Comparison of ENCODE assay signal across 20 cellular contexts in genomic region chr1:151860504-151861187, GRCh38. TPM values are rescaled to one million over a fixed set of nuclear protein-coding genes. Genes with fewer than 3 reads are reported as not detected.
A peak's percentile ranks its signal among the peaks of the same experiment; 100 is the strongest.
DNase-seq lines count a peak whose midpoint lies in the region; ATAC-seq and TF ChIP-seq lines count a peak whose summit lies in the region.
"Had no signal": no experiment of that assay in that cellular context is flagged by ENCODE, and none has a peak within 500 bp of the region (broad histone marks: within the 10 kb centered on the region; RNA-seq: fewer than 3 reads in every experiment).

No MANE protein-coding gene starts in this region.

- no peaks in the 10 kb centered on the region for H3K36me3 ChIP-seq in PC-9 (ENCODE audit: low read depth)
- H3K36me3 ChIP-seq in iPS-15b (ENCODE audit: control insufficient read depth, insufficient read depth, low read length): no peaks in the 10 kb centered on the region
- H3K36me3 ChIP-seq in trophoblast cell (ENCODE audit: control insufficient read depth in 1 of 2, insufficient read depth in 2 of 2, low read length in 2 of 2): no peaks in the 10 kb centered on the region

- H3K27me3 Mint-ChIP-seq in immature natural killer cell (ENCODE audit: low read depth in 3 of 3): peaks cover 0 to 2% (median 0%) of the 10 kb centered on the region in 3 donors
- H3K27me3 Mint-ChIP-seq: CD4-positive, alpha-beta T cell had no signal

- H3K4me3 ChIP-seq in PC-9 (no peak overlapping the region), iPS-15b (ENCODE audit: low read depth, low read length) (peak overlapping the region; percentile 16), trophoblast cell (ENCODE audit: low read depth, low read length) (no peak overlapping the region)
- H3K4me3 ChIP-seq: GM12878 had no signal

- H4K8ac ChIP-seq in trophoblast cell (ENCODE audit: low read depth, low read length): peak overlapping the region; percentile 72

- no peak for ATAC-seq in GM18873 (IDR thresholded peaks at IDR 0.05; ENCODE audit: low FRiP score, unreplicated experiment)

- no peaks in the 10 kb centered on the region for H3K4me1 Mint-ChIP-seq in immature natural killer cell

- H4K20me1 ChIP-seq in PC-9 (ENCODE audit: insufficient read depth): no peaks in the 10 kb centered on the region

- CTCF ChIA-PET in PC-9 (lab: Charles Lee): no interaction called here

- peak overlapping the region; percentile 97 for H2BK12ac ChIP-seq in trophoblast cell (ENCODE audit: low read length)

- H2AK5ac ChIP-seq in trophoblast cell (ENCODE audit: low read length): peak overlapping the region; percentile 98

- no peak overlapping the region for H3K9ac ChIP-seq in iPS-15b (ENCODE audit: low read depth, low read length)
- no peak overlapping the region for H3K9ac ChIP-seq in trophoblast cell (ENCODE audit: low read length)

- POLR2A ChIA-PET in PC-9 (lab: Charles Lee; ENCODE audit: unreplicated experiment): no interaction called here

- WGBS in trophoblast cell (ENCODE audit: extremely low coverage, insufficient coverage, insufficient read length): no CpG with 5 or more reads among the region's 7 CpGs

- no peak overlapping the region for H3K27ac ChIP-seq in PC-9
- H3K27ac ChIP-seq in trophoblast cell (ENCODE audit: low read depth, low read length): peak overlapping the region; percentile 60
- H3K27ac ChIP-seq: HL-60 had no signal

- H3K23ac ChIP-seq in trophoblast cell (ENCODE audit: low read length): no peak overlapping the region

- H3K27ac Mint-ChIP-seq in immature natural killer cell: no peak overlapping the region
- H3K27ac Mint-ChIP-seq: CD4-positive, alpha-beta T cell had no signal

- peaks cover 22% of the 10 kb centered on the region for H3K79me1 ChIP-seq in trophoblast cell (ENCODE audit: low read length)

- no peaks in the 10 kb centered on the region for H3K9me2 ChIP-seq in PC-9 (ENCODE audit: insufficient read depth)

- H3K27me3 ChIP-seq in PC-9 (ENCODE audit: insufficient read depth, low read depth) (no peaks in the 10 kb centered on the region), iPS-15b (ENCODE audit: control insufficient read depth, insufficient read depth, low read length) (peaks cover 61% of the 10 kb centered on the region), trophoblast cell (ENCODE audit: insufficient read depth, low read length) (no peaks in the 10 kb centered on the region)

- H3K36me3 Mint-ChIP-seq in immature natural killer cell: no peaks in the 10 kb centered on the region

- peak overlapping the region; percentile 93 for H3K14ac ChIP-seq in trophoblast cell (ENCODE audit: low read length)

- peak overlapping the region; percentile 97 for H4K91ac ChIP-seq in trophoblast cell (ENCODE audit: low read depth, low read length)

- intact Hi-C loops in PC-9 (cut with micrococcal nuclease; ENCODE audit: unreplicated experiment): no loop called here

- no peaks in the 10 kb centered on the region for H3K9me3 ChIP-seq in PC-9 (ENCODE audit: insufficient read depth, low read depth)
- H3K9me3 ChIP-seq in iPS-15b (ENCODE audit: control insufficient read depth, insufficient read depth, low read length): no peaks in the 10 kb centered on the region
- H3K9me3 ChIP-seq in trophoblast cell (ENCODE audit: insufficient read depth, low read depth, low read length): no peaks in the 10 kb centered on the region

- peak overlapping the region; percentile 52 for H4K12ac ChIP-seq in trophoblast cell (ENCODE audit: low read depth, low read length)

- H3K4me2 ChIP-seq in PC-9 (0 out of 2 replicates have a peak overlapping the region, but pooled peaks have one; percentile 13), trophoblast cell (ENCODE audit: low read length) (peak overlapping the region; percentile 23)

- DNase-seq in ELF-1 (ENCODE audit: low read depth, low spot score): peak; percentile 94
- no peak for DNase-seq in PC-9
- DNase-seq in trophoblast cell: peak; percentile 85 to 94
- no peak for DNase-seq in immature natural killer cell
- no peak for DNase-seq in NCI-H2029 treated with DMSO at 0.1 percent for 48 hours (lab: John Stamatoyannopoulos, UW)
- DNase-seq in NCI-H1436 (lab: John Stamatoyannopoulos, UW): no peak
- DNase-seq: Calu3; CD4-positive, alpha-beta T cell; KG1; NCI-H1048; NCI-H446; NCI-H748 treated with DMSO at 0.1 percent for 48 hours; SHP77 had no signal

- H2BK5ac ChIP-seq in trophoblast cell (ENCODE audit: low read depth, low read length, poor library complexity): peak overlapping the region; percentile 85

- no TSS peak for BruUV-seq in PC-9 (replicated peaks; lab: Mats Ljungman, UMichigan)

- H3K4me1 ChIP-seq in PC-9 (replicated peaks; ENCODE audit: insufficient read depth) (0 out of 2 replicates have a peak, but pooled peaks cover 7% of the 10 kb centered on the region), iPS-15b (ENCODE audit: control insufficient read depth, insufficient read depth, low read length) (peaks cover 16% of the 10 kb centered on the region), trophoblast cell (ENCODE audit: control insufficient read depth in 1 of 2, insufficient read depth in 2 of 2, low read length in 2 of 2) (peaks cover 31 to 32% of the 10 kb centered on the region in 2 experiments)

- H3K79me2 ChIP-seq in PC-9 (ENCODE audit: low read depth) (no peaks in the 10 kb centered on the region), trophoblast cell (ENCODE audit: control insufficient read depth, insufficient read depth, low read length, poor library complexity) (peaks cover 4% of the 10 kb centered on the region)

- H2BK120ac ChIP-seq in trophoblast cell (ENCODE audit: insufficient read depth, low read length, poor library complexity): peak overlapping the region; percentile 88

- H3K9me3 Mint-ChIP-seq in immature natural killer cell: peaks cover 0 to 1% (median 0%) of the 10 kb centered on the region in 6 donors
- H3K9me3 Mint-ChIP-seq: CD4-positive, alpha-beta T cell had no signal

- H3K18ac ChIP-seq in trophoblast cell (ENCODE audit: low read length): peak overlapping the region; percentile 80

- no peak overlapping the region; the same call in 1 of the 2 replicates for H2AFZ ChIP-seq in PC-9
- peak overlapping the region; percentile 48 for H2AFZ ChIP-seq in trophoblast cell (ENCODE audit: insufficient read depth, low read length, poor library complexity)

- H3K4me3 Mint-ChIP-seq in immature natural killer cell: no peak overlapping the region
- H3K4me3 Mint-ChIP-seq: CD4-positive, alpha-beta T cell had no signal

- no peaks in the 10 kb centered on the region for H3F3A ChIP-seq in PC-9 (ENCODE audit: insufficient read depth, low read depth)

- no peak for TF ChIP-seq CTCF in PC-9 (conservative IDR thresholded peaks at IDR 0.05)

- peak overlapping the region; percentile 61 for H3K4ac ChIP-seq in trophoblast cell (ENCODE audit: low read depth, low read length)

RNA-seq across cellular contexts. Expression of gene THEM5, which starts 7.1 kb away (rescaled TPM):
- total RNA-seq in PC-9 (2021): not detected in 2 replicates
- polyA plus RNA-seq in trophoblast cell (2013): 9.2 and 11.3 TPM in 2 replicates
- under 1 TPM in 1 of 3 donors, not detected in 2; 0.56 TPM for polyA plus RNA-seq in immature natural killer cell
- total RNA-seq: A673; Calu3; CD4-positive, alpha-beta T cell; G401; GM12878; M059J had no signal

RNA-seq across cellular contexts. Expression of gene C2CD4D, which starts 21.0 kb away (rescaled TPM):
- 1.4 and 1.5 TPM in 2 replicates for total RNA-seq in PC-9 (2021)
- polyA plus RNA-seq in trophoblast cell (2013): 1.8 and 2.0 TPM in 2 replicates
- polyA plus RNA-seq in immature natural killer cell: under 1 TPM; 0.22 to 0.52 (median 0.32) TPM
- total RNA-seq: A673, G401, M059J had no signal

RNA-seq across cellular contexts. Expression of gene RORC, which starts 29.0 kb away (rescaled TPM):
- 0.35 and 0.70 TPM in 2 replicates for total RNA-seq in PC-9 (2021)
- polyA plus RNA-seq in trophoblast cell (2013): 0.03 TPM in 2 replicates
- polyA plus RNA-seq in immature natural killer cell: 1 to 10 TPM in 2 of 3 donors, under 1 TPM in 1; 0.40 to 1.6 (median 1.4) TPM
- total RNA-seq: A673, G401, GM12878, M059J had no signal
- polyA plus RNA-seq: GM12878 had no signal

RNA-seq across cellular contexts. Expression of gene THEM4, which starts 48.7 kb away (rescaled TPM):
- 24.1 and 41.4 TPM in 2 replicates for total RNA-seq in PC-9 (2021)
- polyA plus RNA-seq in trophoblast cell (2013): 5.0 and 5.5 TPM in 2 replicates
- polyA plus RNA-seq in immature natural killer cell: 10 to 100 TPM; 29.9 to 38.1 (median 36.7) TPM
- total RNA-seq: G401 had no signal

RNA-seq across cellular contexts. Expression of gene LINGO4, which starts 55.4 kb away (rescaled TPM):
- total RNA-seq in PC-9 (2021): not detected in 2 replicates
- not detected in 2 replicates for polyA plus RNA-seq in trophoblast cell (2013)
- 1 to 10 TPM in 1 of 3 donors, not detected in 2; 1.3 TPM for polyA plus RNA-seq in immature natural killer cell
- total RNA-seq: A673, Calu3, G401, GM12878, M059J had no signal
- polyA plus RNA-seq: GM12878 had no signal

Comparison
In these comparisons a context has a peak if more than half of its experiments do, and no peak if none do; other contexts are left out.
1. DNase-seq: peak in ELF-1 (single experiment) and trophoblast cell (2 of 2); none in PC-9 (0 of 2), immature natural killer cell (0 of 3), NCI-H2029 treated with DMSO at 0.1 percent for 48 hours (single experiment) and NCI-H1436 (single experiment).